In genomic region chr9:111531716-111532115, GRCh38 we compare ENCODE assay signal across 35 cellular contexts.
"Had no signal": no experiment of that assay in that cellular context is flagged by ENCODE, and none has a peak within 500 bp of the region (broad histone marks: within the 10 kb centered on the region; RNA-seq: fewer than 3 reads in every experiment).

No MANE protein-coding gene starts in this region.

- H3K4me3 ChIP-seq: MG63 had no signal

- H3K36me3 ChIP-seq: MG63 had no signal

- H3K27me3 ChIP-seq: MG63 had no signal

- DNase-seq: Karpas-422, Kasumi-1, MG63, MM.1S, MV-4-11, NCI-H1048, NCI-H1092, NCI-H1092 treated with DMSO at 0.1 percent for 48 hours, NCI-H1105, NCI-H1105 treated with DMSO at 0.1 percent for 48 hours, NCI-H1417, NCI-H1417 treated with DMSO at 0.1 percent for 48 hours, NCI-H1436, NCI-H1436 treated with DMSO at 0.1 percent for 48 hours, NCI-H146, NCI-H1694, NCI-H1694 treated with DMSO at 0.1 percent for 48 hours, NCI-H187, NCI-H187 treated with DMSO at 0.1 percent for 48 hours, NCI-H1930, NCI-H2029, NCI-H2029 treated with DMSO at 0.1 percent for 48 hours, NCI-H2081, NCI-H2081 treated with DMSO at 0.1 percent for 48 hours, NCI-H2107, NCI-H2171, NCI-H2171 treated with DMSO at 0.1 percent for 48 hours, NCI-H2227 treated with DMSO at 0.1 percent for 48 hours, NCI-H226, NCI-H345, NCI-H446, NCI-H446 treated with DMSO at 0.1 percent for 48 hours, NCI-H510A, NCI-H510A treated with DMSO at 0.1 percent for 48 hours, NCI-H524 had no signal
